In the genomic region with DNA sequence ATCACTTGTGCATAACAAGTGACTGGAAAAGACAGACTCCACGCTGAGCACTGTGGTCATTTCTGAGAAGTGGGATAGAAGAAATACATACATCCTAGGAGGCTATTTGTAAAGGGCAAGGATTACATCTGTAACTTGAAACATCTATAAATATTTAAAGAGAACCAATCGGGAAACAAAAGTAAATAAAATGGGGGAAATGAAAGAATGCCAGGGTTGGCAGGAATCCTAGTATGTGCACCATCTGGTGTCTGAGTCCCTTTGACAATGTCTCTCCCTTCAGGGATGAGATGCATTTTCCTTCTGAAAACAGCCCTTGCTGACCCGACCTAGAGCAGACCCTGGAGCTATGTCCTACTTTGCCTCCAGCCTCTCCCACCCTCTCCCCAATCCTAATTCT, we compare ENCODE assay signal across 2 cellular contexts.
TF ChIP-seq lines count a peak whose summit lies in the region.

No MANE protein-coding gene starts in this region.

TF ChIP-seq in SK-N-SH treated with all-trans-retinoic acid at 6 μM for 48 hours, 23 proteins besides CTCF, POLR2A, EP300 and RAD21 (continued from another document):
- TF ChIP-seq ZNF70 (CRISPR knock-in tag; IDR thresholded peaks at IDR 0.05): no peak
- TF ChIP-seq PPARA (CRISPR knock-in tag; IDR thresholded peaks at IDR 0.05; ENCODE audit: borderline replicate concordance): no peak
- TF ChIP-seq TOX (CRISPR knock-in tag; IDR thresholded peaks at IDR 0.05; ENCODE audit: borderline replicate concordance): no peak
- no peak for TF ChIP-seq BACH2 (CRISPR knock-in tag; IDR thresholded peaks at IDR 0.05; ENCODE audit: borderline replicate concordance)
- TF ChIP-seq, protein P1, sequence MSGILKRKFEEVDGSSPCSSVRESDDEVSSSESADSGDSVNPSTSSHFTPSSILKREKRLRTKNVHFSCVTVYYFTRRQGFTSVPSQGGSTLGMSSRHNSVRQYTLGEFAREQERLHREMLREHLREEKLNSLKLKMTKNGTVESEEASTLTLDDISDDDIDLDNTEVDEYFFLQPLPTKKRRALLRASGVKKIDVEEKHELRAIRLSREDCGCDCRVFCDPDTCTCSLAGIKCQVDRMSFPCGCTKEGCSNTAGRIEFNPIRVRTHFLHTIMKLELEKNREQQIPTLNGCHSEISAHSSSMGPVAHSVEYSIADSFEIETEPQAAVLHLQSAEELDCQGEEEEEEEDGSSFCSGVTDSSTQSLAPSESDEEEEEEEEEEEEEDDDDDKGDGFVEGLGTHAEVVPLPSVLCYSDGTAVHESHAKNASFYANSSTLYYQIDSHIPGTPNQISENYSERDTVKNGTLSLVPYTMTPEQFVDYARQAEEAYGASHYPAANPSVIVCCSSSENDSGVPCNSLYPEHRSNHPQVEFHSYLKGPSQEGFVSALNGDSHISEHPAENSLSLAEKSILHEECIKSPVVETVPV (CRISPR knock-in tag; IDR thresholded peaks at IDR 0.05): no peak
- TF ChIP-seq, protein P2, sequence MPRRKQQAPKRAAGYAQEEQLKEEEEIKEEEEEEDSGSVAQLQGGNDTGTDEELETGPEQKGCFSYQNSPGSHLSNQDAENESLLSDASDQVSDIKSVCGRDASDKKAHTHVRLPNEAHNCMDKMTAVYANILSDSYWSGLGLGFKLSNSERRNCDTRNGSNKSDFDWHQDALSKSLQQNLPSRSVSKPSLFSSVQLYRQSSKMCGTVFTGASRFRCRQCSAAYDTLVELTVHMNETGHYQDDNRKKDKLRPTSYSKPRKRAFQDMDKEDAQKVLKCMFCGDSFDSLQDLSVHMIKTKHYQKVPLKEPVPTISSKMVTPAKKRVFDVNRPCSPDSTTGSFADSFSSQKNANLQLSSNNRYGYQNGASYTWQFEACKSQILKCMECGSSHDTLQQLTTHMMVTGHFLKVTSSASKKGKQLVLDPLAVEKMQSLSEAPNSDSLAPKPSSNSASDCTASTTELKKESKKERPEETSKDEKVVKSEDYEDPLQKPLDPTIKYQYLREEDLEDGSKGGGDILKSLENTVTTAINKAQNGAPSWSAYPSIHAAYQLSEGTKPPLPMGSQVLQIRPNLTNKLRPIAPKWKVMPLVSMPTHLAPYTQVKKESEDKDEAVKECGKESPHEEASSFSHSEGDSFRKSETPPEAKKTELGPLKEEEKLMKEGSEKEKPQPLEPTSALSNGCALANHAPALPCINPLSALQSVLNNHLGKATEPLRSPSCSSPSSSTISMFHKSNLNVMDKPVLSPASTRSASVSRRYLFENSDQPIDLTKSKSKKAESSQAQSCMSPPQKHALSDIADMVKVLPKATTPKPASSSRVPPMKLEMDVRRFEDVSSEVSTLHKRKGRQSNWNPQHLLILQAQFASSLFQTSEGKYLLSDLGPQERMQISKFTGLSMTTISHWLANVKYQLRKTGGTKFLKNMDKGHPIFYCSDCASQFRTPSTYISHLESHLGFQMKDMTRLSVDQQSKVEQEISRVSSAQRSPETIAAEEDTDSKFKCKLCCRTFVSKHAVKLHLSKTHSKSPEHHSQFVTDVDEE (CRISPR knock-in tag; IDR thresholded peaks at IDR 0.05): no peak
- no peak for TF ChIP-seq ESRRG (CRISPR knock-in tag; IDR thresholded peaks at IDR 0.05)
- TF ChIP-seq GLIS3 (CRISPR knock-in tag; IDR thresholded peaks at IDR 0.05): no peak
- no peak for TF ChIP-seq ZNF565 (CRISPR knock-in tag; conservative IDR thresholded peaks at IDR 0.05; ENCODE audit: low read depth)
- no peak for TF ChIP-seq TCF4 (CRISPR knock-in tag; IDR thresholded peaks at IDR 0.05; ENCODE audit: borderline replicate concordance)
- no peak for TF ChIP-seq CSDC2 (CRISPR knock-in tag; IDR thresholded peaks at IDR 0.05)

TF ChIP-seq in SK-N-SH, 30 proteins besides CTCF, POLR2A, EP300 and RAD21 (continued from another document):
- TF ChIP-seq, protein P3, sequence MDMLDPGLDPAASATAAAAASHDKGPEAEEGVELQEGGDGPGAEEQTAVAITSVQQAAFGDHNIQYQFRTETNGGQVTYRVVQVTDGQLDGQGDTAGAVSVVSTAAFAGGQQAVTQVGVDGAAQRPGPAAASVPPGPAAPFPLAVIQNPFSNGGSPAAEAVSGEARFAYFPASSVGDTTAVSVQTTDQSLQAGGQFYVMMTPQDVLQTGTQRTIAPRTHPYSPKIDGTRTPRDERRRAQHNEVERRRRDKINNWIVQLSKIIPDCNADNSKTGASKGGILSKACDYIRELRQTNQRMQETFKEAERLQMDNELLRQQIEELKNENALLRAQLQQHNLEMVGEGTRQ (IDR thresholded peaks at IDR 0.05; ENCODE audit: borderline replicate concordance, low read depth, low read length): no peak
- TF ChIP-seq RFX5 (IDR thresholded peaks at IDR 0.05; ENCODE audit: low read length) (no peak), GATA2 (CRISPR knock-in tag; IDR thresholded peaks at IDR 0.05) (no peak), CHD2 (IDR thresholded peaks at IDR 0.05; ENCODE audit: low read length, partially characterized antibody) (no peak), RCOR1 (IDR thresholded peaks at IDR 0.05; ENCODE audit: low read length) (no peak), RXRA (IDR thresholded peaks at IDR 0.05; ENCODE audit: borderline replicate concordance, low read depth) (no peak)
- TF ChIP-seq, protein P4, sequence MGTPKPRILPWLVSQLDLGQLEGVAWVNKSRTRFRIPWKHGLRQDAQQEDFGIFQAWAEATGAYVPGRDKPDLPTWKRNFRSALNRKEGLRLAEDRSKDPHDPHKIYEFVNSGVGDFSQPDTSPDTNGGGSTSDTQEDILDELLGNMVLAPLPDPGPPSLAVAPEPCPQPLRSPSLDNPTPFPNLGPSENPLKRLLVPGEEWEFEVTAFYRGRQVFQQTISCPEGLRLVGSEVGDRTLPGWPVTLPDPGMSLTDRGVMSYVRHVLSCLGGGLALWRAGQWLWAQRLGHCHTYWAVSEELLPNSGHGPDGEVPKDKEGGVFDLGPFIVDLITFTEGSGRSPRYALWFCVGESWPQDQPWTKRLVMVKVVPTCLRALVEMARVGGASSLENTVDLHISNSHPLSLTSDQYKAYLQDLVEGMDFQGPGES (IDR thresholded peaks at IDR 0.05; ENCODE audit: low read depth, low read length): no peak
